9 cellular contexts compared by ENCODE assay signal in the genomic region with DNA sequence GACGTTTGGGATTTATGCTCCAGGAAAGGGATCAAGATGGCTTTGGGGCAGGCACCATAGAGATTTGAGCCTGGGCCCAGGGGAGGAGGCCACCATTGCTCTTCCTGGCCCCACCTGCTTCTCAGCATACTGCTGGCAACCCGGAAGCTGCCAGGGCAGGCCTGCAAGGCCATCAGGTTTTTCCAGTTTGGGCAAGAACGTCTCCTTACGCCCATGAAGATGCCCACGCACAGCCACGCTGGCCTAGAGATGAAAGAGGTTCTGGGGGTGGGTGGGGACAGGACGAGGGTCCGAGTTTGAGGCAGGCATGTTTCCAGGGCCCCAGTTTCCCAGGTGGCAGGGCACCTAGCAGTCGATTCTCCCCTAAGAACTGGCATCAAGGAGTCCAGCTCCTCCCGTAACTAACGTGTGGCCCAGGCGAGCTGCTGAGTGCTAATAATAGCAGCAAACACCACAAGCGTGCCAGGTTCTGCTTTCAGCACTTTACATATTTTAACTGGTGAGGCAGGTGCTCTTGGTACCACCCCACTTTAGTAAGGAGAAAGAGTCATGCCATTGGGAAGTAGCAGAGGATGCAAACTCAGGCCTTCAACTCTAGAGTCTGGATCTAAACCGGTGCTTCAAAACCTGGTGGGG. TPM values are rescaled to one million over a fixed set of nuclear protein-coding genes. Genes with fewer than 3 reads are reported as not detected.
DNase-seq lines count a peak whose midpoint lies in the region; ATAC-seq and TF ChIP-seq lines count a peak whose summit lies in the region.
"Had no signal": no experiment of that assay in that cellular context is flagged by ENCODE, and none has a peak within 500 bp of the region (broad histone marks: within the 10 kb centered on the region; RNA-seq: fewer than 3 reads in every experiment).

No MANE protein-coding gene starts in this region.

- H3K18ac ChIP-seq in mesendoderm (ENCODE audit: low read length) = no peak overlapping the region

- H2BK5ac ChIP-seq in mesendoderm (ENCODE audit: low read length) = no peak overlapping the region

- H3K4me3 Mint-ChIP-seq in IgD-negative memory B cell (peak overlapping the region; percentile 23 to 87 (median 54)), glutamatergic neuron (ENCODE audit: unreplicated experiment) (no peak overlapping the region)

- H4K5ac ChIP-seq in mesendoderm (ENCODE audit: low read length) = no peak overlapping the region

- DNase-seq in cerebellar cortex (ENCODE audit: low spot score) (peak; percentile 48), gastrocnemius medialis (peak; percentile 77 to 86), mesendoderm (no peak), glutamatergic neuron (no peak), COR-L47 (lab: John Stamatoyannopoulos, UW) (no peak)
- DNase-seq: OCI-M1 had no signal

- H3K27ac Mint-ChIP-seq in IgD-negative memory B cell (peak overlapping the region; percentile 14 to 85 (median 69)), glutamatergic neuron (ENCODE audit: unreplicated experiment) (no peak overlapping the region)

- ATAC-seq in GM19035 (IDR thresholded peaks at IDR 0.05; ENCODE audit: unreplicated experiment) = peak; percentile 54
- ATAC-seq in gastrocnemius medialis = peak; percentile 82
- ATAC-seq in HG03025 (IDR thresholded peaks at IDR 0.05; ENCODE audit: low FRiP score, unreplicated experiment) = no peak

- H3K4me3 ChIP-seq in gastrocnemius medialis (no peak overlapping the region), mesendoderm (ENCODE audit: low read length) (no peak overlapping the region)

- no peak overlapping the region for H2BK15ac ChIP-seq in mesendoderm (replicated peaks; ENCODE audit: low read depth)

- no peak overlapping the region for H3K56ac ChIP-seq in mesendoderm (ENCODE audit: low read length)

- H3K36me3 Mint-ChIP-seq in IgD-negative memory B cell = peaks cover 1% of the 10 kb centered on the region
- no peaks in the 10 kb centered on the region for H3K36me3 Mint-ChIP-seq in glutamatergic neuron (ENCODE audit: unreplicated experiment)

- H3K9ac ChIP-seq in mesendoderm (ENCODE audit: low read length) = no peak overlapping the region

- H3K27ac ChIP-seq in gastrocnemius medialis (peak overlapping the region; percentile 67 to 81 (median 76)), mesendoderm (ENCODE audit: low read depth, low read length) (no peak overlapping the region)

- no peak overlapping the region for H4K8ac ChIP-seq in mesendoderm (ENCODE audit: low read depth, low read length)

- WGBS in mesendoderm (ENCODE audit: extremely low coverage, insufficient coverage, low lambda C conversion rate) = no CpG with 5 or more reads among the region's 14 CpGs

- H3K27me3 Mint-ChIP-seq in IgD-negative memory B cell (no peaks in the 10 kb centered on the region), glutamatergic neuron (ENCODE audit: unreplicated experiment) (peaks cover 6% of the 10 kb centered on the region)

- peaks cover 50% of the 10 kb centered on the region for H3K79me1 ChIP-seq in mesendoderm (ENCODE audit: low read length)

- no peak overlapping the region for H3K4me2 ChIP-seq in mesendoderm (ENCODE audit: low read length)

- H3K9me3 Mint-ChIP-seq in IgD-negative memory B cell = no peaks in the 10 kb centered on the region
- peaks cover 18% of the 10 kb centered on the region for H3K9me3 Mint-ChIP-seq in glutamatergic neuron (ENCODE audit: unreplicated experiment)

- H3K4ac ChIP-seq in mesendoderm (ENCODE audit: low read depth, low read length) = no peak overlapping the region

- H3K79me2 ChIP-seq in mesendoderm (ENCODE audit: control insufficient read depth, insufficient read depth, low read length) = peaks cover 10% of the 10 kb centered on the region

- TF ChIP-seq CTCF in gastrocnemius medialis (IDR thresholded peaks at IDR 0.05 in 4 of 5, conservative IDR thresholded peaks at IDR 0.05 in 1 of 5) (no peak), glutamatergic neuron (IDR thresholded peaks at IDR 0.05; ENCODE audit: partially characterized antibody, unreplicated experiment) (no peak)

- H3K4me1 ChIP-seq in gastrocnemius medialis (peaks cover 33 to 34% of the 10 kb centered on the region in 2 donors), mesendoderm (ENCODE audit: control insufficient read depth, low read depth, low read length) (peaks cover 2% of the 10 kb centered on the region)

- H3K9me3 ChIP-seq in gastrocnemius medialis = no peaks in the 10 kb centered on the region

- peak in 1 of 2 donors; percentile 30 for TF ChIP-seq POLR2A in gastrocnemius medialis (IDR thresholded peaks at IDR 0.05)

- H2BK120ac ChIP-seq in mesendoderm (ENCODE audit: low read depth, low read length) = no peak overlapping the region

- no peak overlapping the region for H3K23ac ChIP-seq in mesendoderm (ENCODE audit: low read length)

- H3K27me3 ChIP-seq in gastrocnemius medialis (no peaks in the 10 kb centered on the region), mesendoderm (ENCODE audit: insufficient read depth, low read length, poor library complexity) (no peaks in the 10 kb centered on the region)

- H3K4me1 Mint-ChIP-seq in IgD-negative memory B cell (peaks cover 24 to 38% (median 32%) of the 10 kb centered on the region in 3 donors), glutamatergic neuron (ENCODE audit: low read depth, unreplicated experiment) (peaks cover 38% of the 10 kb centered on the region)

- H3K36me3 ChIP-seq in gastrocnemius medialis = no peaks in the 10 kb centered on the region
- H3K36me3 ChIP-seq in mesendoderm (ENCODE audit: control insufficient read depth, insufficient read depth, low read length) = no peaks in the 10 kb centered on the region

- intact Hi-C loops in gastrocnemius medialis (cut with DNase I; ENCODE audit: low total_unique reads) = no loop called here

- no peak overlapping the region for H2AK5ac ChIP-seq in mesendoderm (ENCODE audit: low read length)

- in situ Hi-C loops in gastrocnemius medialis (cut with MboI; ENCODE audit: low sequenced_read_pairs in 4 of 4) = no loop called here

RNA-seq across cellular contexts. Expression of gene ZNF710, which starts 45.8 kb away (rescaled TPM):
- polyA plus RNA-seq in IgD-negative memory B cell = 3.6 TPM
- 1 to 10 TPM; 2.6 to 5.4 (median 3.2) TPM for total RNA-seq in gastrocnemius medialis
- 51.0 TPM for polyA plus RNA-seq in mesendoderm (2013, experiment 1 of 2)
- 54.6 TPM for polyA plus RNA-seq in mesendoderm (2013, experiment 2 of 2)
- 25.2 TPM for total RNA-seq in glutamatergic neuron (ENCODE audit: unreplicated experiment)

RNA-seq across cellular contexts. Expression of gene IDH2, which starts 55.3 kb away (rescaled TPM):
- 106 TPM for polyA plus RNA-seq in IgD-negative memory B cell
- total RNA-seq in gastrocnemius medialis (100 to 1,000 TPM; 349 to 547 (median 423) TPM), glutamatergic neuron (ENCODE audit: unreplicated experiment) (149 TPM)
- 18.1 TPM for polyA plus RNA-seq in mesendoderm (2013, experiment 1 of 2)
- 18.5 TPM for polyA plus RNA-seq in mesendoderm (2013, experiment 2 of 2)

Comparison
In these comparisons a context has a peak if more than half of its experiments do, and no peak if none do; other contexts are left out.
1. DNase-seq: peak in cerebellar cortex (single experiment) and gastrocnemius medialis (2 of 2); none in mesendoderm (single experiment), glutamatergic neuron (single experiment) and COR-L47 (single experiment).